Comparison of ENCODE assay signal across 12 cellular contexts in the genomic region with DNA sequence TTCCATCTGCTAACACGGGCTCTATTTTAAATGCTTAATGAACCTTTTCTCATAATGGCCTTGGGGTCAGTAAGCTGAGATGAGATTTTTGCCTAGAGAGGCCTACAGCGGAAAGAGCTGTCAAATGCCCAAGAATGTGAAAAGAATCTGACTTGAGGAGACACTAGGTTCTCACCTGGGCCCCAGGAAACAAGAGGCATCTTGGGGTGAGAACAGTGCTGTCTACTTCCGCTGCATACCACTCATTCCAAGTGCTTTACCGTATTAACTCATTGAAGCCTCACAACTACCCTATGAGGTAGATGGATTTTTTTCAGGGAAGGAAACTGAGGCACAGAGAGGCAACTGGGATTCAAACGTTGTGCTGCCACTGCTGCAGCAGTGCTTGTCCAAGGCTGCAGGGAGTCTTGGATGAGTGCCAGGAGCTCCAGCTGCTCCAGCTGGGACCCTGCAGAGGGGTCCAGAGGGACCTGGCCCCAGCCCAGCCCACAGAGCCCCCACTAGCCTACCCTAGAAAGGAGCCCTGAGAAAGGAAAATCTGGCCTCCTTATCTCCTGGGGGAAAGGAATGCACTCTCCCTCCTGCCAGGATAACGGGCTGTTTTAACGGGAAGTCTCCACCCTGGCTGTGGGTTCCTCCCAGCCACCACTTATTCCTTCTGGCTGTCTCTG.
A peak's percentile ranks its signal among the peaks of the same experiment; 100 is the strongest.
DNase-seq lines count a peak whose midpoint lies in the region; ATAC-seq, FAIRE-seq and TF ChIP-seq lines count a peak whose summit lies in the region.
"Had no signal": no experiment of that assay in that cellular context is flagged by ENCODE, and none has a peak within 500 bp of the region (broad histone marks: within the 10 kb centered on the region; RNA-seq: fewer than 3 reads in every experiment).

No MANE protein-coding gene starts in this region.

- H2AK5ac ChIP-seq in IMR-90 (ENCODE audit: low read depth, low read length) (peak overlapping the region; percentile 95; the same call in 1 of the 2 replicates), mesenchymal stem cell (ENCODE audit: low read length, severe bottlenecking) (peak overlapping the region; percentile 69)

- H3K4ac ChIP-seq in IMR-90 (ENCODE audit: low read depth, low read length) (peak overlapping the region; percentile 4), mesenchymal stem cell (ENCODE audit: low read depth in 1 of 2, low read length in 2 of 2) (peak overlapping the region; percentile 71 to 88)

- peaks cover 27% of the 10 kb centered on the region for H3K9me1 ChIP-seq in IMR-90 (ENCODE audit: insufficient read depth, low read length)

- TF ChIP-seq RAD21 in IMR-90 (IDR thresholded peaks at IDR 0.05; ENCODE audit: low read length), result no peak

- H2BK15ac ChIP-seq in IMR-90 (ENCODE audit: low read depth, low read length), result peak overlapping the region; percentile 73; the same call in 2 of the 3 replicates
- H2BK15ac ChIP-seq in mesenchymal stem cell (ENCODE audit: low read depth, poor library complexity, severe bottlenecking), result peak overlapping the region; percentile 73

- no peaks in the 10 kb centered on the region for H4K20me1 ChIP-seq in IMR-90 (ENCODE audit: insufficient read depth, low read length)

- ATAC-seq in IMR-90 (ENCODE audit: low read depth) (peak; percentile 50), left colon (no peak), GM19452 (IDR thresholded peaks at IDR 0.05; ENCODE audit: unreplicated experiment) (no peak)
- ATAC-seq in stimulated activated naive B cell treated with anti-CD40 and anti-IgM and Interleukin-4, amounts not matched to agents 10 μg/mL and 1 μg/mL and 100 μg/mL, for 72 hours (replicated peaks), result no peak

- H3K9ac ChIP-seq in IMR-90 (ENCODE audit: low read depth, low read length) (no peak overlapping the region), mesenchymal stem cell (ENCODE audit: low read length) (no peak overlapping the region)

- H4K91ac ChIP-seq in IMR-90 (ENCODE audit: insufficient read depth, low read depth, low read length), result peak overlapping the region; percentile 72
- H4K91ac ChIP-seq in mesenchymal stem cell (ENCODE audit: low read length), result peak overlapping the region; percentile 5

- H3K4me1 Mint-ChIP-seq in stimulated activated naive B cell treated with anti-CD40 and anti-IgM and Interleukin-4, amounts not matched to agents 10 μg/mL and 1 μg/mL and 100 μg/mL, for 72 hours, result peaks cover 52 to 92% of the 10 kb centered on the region in 2 donors

- TF ChIP-seq POLR2A in IMR-90 (IDR thresholded peaks at IDR 0.05; ENCODE audit: low read depth, low read length) (no peak), GM12892 (IDR thresholded peaks at IDR 0.05; ENCODE audit: low read depth, low read length) (no peak)

- H3K14ac ChIP-seq in IMR-90 (replicated peaks; ENCODE audit: low read depth, low read length) (peak overlapping the region; percentile 72), mesenchymal stem cell (ENCODE audit: low read length in 2 of 2) (no peak overlapping the region)

- FAIRE-seq in GM12892 (lab: Jason Lieb, UNC), result no peak

- peak overlapping the region; percentile 80 for H2AK9ac ChIP-seq in IMR-90 (replicated peaks; ENCODE audit: low read depth, low read length, poor library complexity)

- POLR2A ChIA-PET in IMR-90 (lab: Charles Lee; ENCODE audit: unreplicated experiment), result no interaction called here

- peak overlapping the region; percentile 80 for H2BK120ac ChIP-seq in IMR-90 (ENCODE audit: low read depth, low read length)
- H2BK120ac ChIP-seq in mesenchymal stem cell (ENCODE audit: low read depth, low read length), result peak overlapping the region; percentile 83

- no CpG with 5 or more reads among the region's 7 CpGs for WGBS in IMR-90 (ENCODE audit: extremely low coverage in 2 of 2, insufficient read length in 1 of 2), 2 experiments
- 28% methylated on average over 5 of the region's 7 CpGs for WGBS in mesenchymal stem cell

- H2BK5ac ChIP-seq in IMR-90 (ENCODE audit: low read depth, low read length, poor library complexity, severe bottlenecking) (no peak overlapping the region), mesenchymal stem cell (ENCODE audit: low read depth, low read length, poor library complexity, severe bottlenecking) (peak overlapping the region; percentile 66)

- peak overlapping the region in 1 of 2 experiments; percentile 69 for H2BK12ac ChIP-seq in mesenchymal stem cell (ENCODE audit: low read length in 2 of 2)

- peak overlapping the region; percentile 66 for H2AFZ ChIP-seq in IMR-90 (replicated peaks; ENCODE audit: low read length, poor library complexity)
- no peak overlapping the region for H2AFZ ChIP-seq in mesenchymal stem cell (ENCODE audit: low read depth, low read length)

- H3K56ac ChIP-seq in IMR-90 (ENCODE audit: extremely low read depth, insufficient read depth, low read length), result no peak overlapping the region

- in situ Hi-C loops in IMR-90 (cut with MboI; ENCODE audit: low sequenced_read_pairs) (no loop called here), astrocyte of the spinal cord (cut with HindIII; ENCODE audit: low sequenced_read_pairs) (no loop called here)

- H3K9me3 ChIP-seq in IMR-90 (ENCODE audit: control insufficient read depth, insufficient read depth, low read length) (no peaks in the 10 kb centered on the region; the same call in 1 of the 2 replicates), mesenchymal stem cell (ENCODE audit: control insufficient read depth, low read length) (no peaks in the 10 kb centered on the region)

- peak overlapping the region; percentile 58; the same call in 1 of the 2 replicates for H3K18ac ChIP-seq in IMR-90 (ENCODE audit: low read depth, low read length)
- peak overlapping the region; percentile 61 to 95 for H3K18ac ChIP-seq in mesenchymal stem cell (ENCODE audit: low read depth in 1 of 2, low read length in 2 of 2)

- DNase-seq in AG20443 (ENCODE audit: low spot score), result peak; percentile 57
- DNase-seq in IMR-90, result no peak
- DNase-seq in astrocyte of the spinal cord (ENCODE audit: low read depth, low spot score), result peak; percentile 60
- peak; percentile 38 for DNase-seq in mesenchymal stem cell
- no peak for DNase-seq in left colon
- no peak for DNase-seq in GM12892 (ENCODE audit: insufficient read length)
- DNase-seq in stimulated activated naive B cell treated with anti-CD40 and anti-IgM and Interleukin-4, amounts not matched to agents 10 μg/mL and 1 μg/mL and 100 μg/mL, for 72 hours, result no peak
- DNase-seq: activated CD4-positive, alpha-beta T cell treated with anti-CD3 and anti-CD28 coated beads for 48 hours; activated gamma-delta T cell treated with Interleukin-2 at 50 U/mL for 16 hours; dorsolateral prefrontal cortex; NCI-H2081 treated with DMSO at 0.1 percent for 48 hours had no signal

- H3K36me3 ChIP-seq in IMR-90 (ENCODE audit: control insufficient read depth, insufficient read depth, low read length) (no peaks in the 10 kb centered on the region), mesenchymal stem cell (ENCODE audit: control insufficient read depth in 1 of 2, insufficient read depth in 2 of 2, low read depth in 1 of 2, low read length in 2 of 2) (no peaks in the 10 kb centered on the region)

- H3K27me3 ChIP-seq in IMR-90 (ENCODE audit: control insufficient read depth, insufficient read depth, low read length) (no peaks in the 10 kb centered on the region), mesenchymal stem cell (ENCODE audit: control insufficient read depth in 1 of 2, insufficient read depth in 1 of 2, low read length in 2 of 2) (no peaks in the 10 kb centered on the region)
- H3K27me3 ChIP-seq: dorsolateral prefrontal cortex had no signal

- no peak overlapping the region for H3K27ac Mint-ChIP-seq in stimulated activated naive B cell treated with anti-CD40 and anti-IgM and Interleukin-4, amounts not matched to agents 10 μg/mL and 1 μg/mL and 100 μg/mL, for 72 hours

- H3K4me3 Mint-ChIP-seq in stimulated activated naive B cell treated with anti-CD40 and anti-IgM and Interleukin-4, amounts not matched to agents 10 μg/mL and 1 μg/mL and 100 μg/mL, for 72 hours, result no peak overlapping the region

- H3K79me1 ChIP-seq in IMR-90 (ENCODE audit: low read depth in 1 of 2, low read length in 2 of 2) (0 out of 4 replicates have a peak, but pooled peaks cover 0 to 2% of the 10 kb centered on the region in 2 experiments), mesenchymal stem cell (replicated peaks; ENCODE audit: low read length, poor library complexity, severe bottlenecking) (peaks cover 1% of the 10 kb centered on the region)

- H4K8ac ChIP-seq in IMR-90 (ENCODE audit: low read depth in 2 of 2, low read length in 2 of 2), result peak overlapping the region in 1 of 2 experiments; percentile 80; a peak in 2 of 4 replicates
- H4K8ac ChIP-seq in mesenchymal stem cell (ENCODE audit: low read length), result peak overlapping the region; percentile 70

- peaks cover 0 to 7% of the 10 kb centered on the region in 2 donors for H3K36me3 Mint-ChIP-seq in stimulated activated naive B cell treated with anti-CD40 and anti-IgM and Interleukin-4, amounts not matched to agents 10 μg/mL and 1 μg/mL and 100 μg/mL, for 72 hours

- peak overlapping the region; percentile 25 for H4K5ac ChIP-seq in IMR-90 (ENCODE audit: low read depth, low read length)

- CTCF ChIA-PET in IMR-90 (lab: Yijun Ruan, JAX), result interaction anchor here (1.4 kb wide), 1 partner anchor 18 kb away, joined by 4 read pairs; no protein-coding TSS in a partner anchor

- TF ChIP-seq CTCF in IMR-90 (conservative IDR thresholded peaks at IDR 0.05; ENCODE audit: low read depth, low read length), result no peak
- TF ChIP-seq CTCF in astrocyte of the spinal cord (IDR thresholded peaks at IDR 0.05; ENCODE audit: low read depth, low read length), result no peak

- H3K23ac ChIP-seq in IMR-90 (ENCODE audit: low read depth, low read length) (peak overlapping the region; percentile 52), mesenchymal stem cell (ENCODE audit: low read length in 2 of 2) (no peak overlapping the region)

- H3K4me3 ChIP-seq in IMR-90 (ENCODE audit: insufficient read depth, low read depth, low read length), result no peak overlapping the region
- H3K4me3 ChIP-seq in astrocyte of the spinal cord (ENCODE audit: low read depth, low read length), result no peak overlapping the region
- H3K4me3 ChIP-seq in mesenchymal stem cell (ENCODE audit: insufficient read depth in 1 of 2, low read depth in 1 of 2, low read length in 2 of 2), result no peak overlapping the region
- H3K4me3 ChIP-seq: dorsolateral prefrontal cortex had no signal

- H3K4me1 ChIP-seq in IMR-90 (ENCODE audit: control insufficient read depth, insufficient read depth, low read length), result peaks cover 28% of the 10 kb centered on the region
- H3K4me1 ChIP-seq in mesenchymal stem cell (ENCODE audit: control insufficient read depth, insufficient read depth, low read depth, low read length), result peaks cover 60% of the 10 kb centered on the region

- H2BK20ac ChIP-seq in IMR-90 (ENCODE audit: low read depth, low read length), result peak overlapping the region; percentile 86

- no peaks in the 10 kb centered on the region for H3K9me3 Mint-ChIP-seq in stimulated activated naive B cell treated with anti-CD40 and anti-IgM and Interleukin-4, amounts not matched to agents 10 μg/mL and 1 μg/mL and 100 μg/mL, for 72 hours

- intact Hi-C loops in IMR-90 (cut with micrococcal nuclease), result no loop called here
- intact Hi-C loops in left colon (cut with DNase I, micrococcal nuclease), result no loop called here

- BruUV-seq in IMR-90 (replicated peaks; lab: Mats Ljungman, UMichigan), result no TSS peak

- no peak overlapping the region for H3K4me2 ChIP-seq in IMR-90 (ENCODE audit: low read depth, low read length)
- H3K4me2 ChIP-seq in mesenchymal stem cell (ENCODE audit: low read length, poor library complexity, severe bottlenecking), result no peak overlapping the region

- no peak overlapping the region for H3K27ac ChIP-seq in IMR-90 (ENCODE audit: insufficient read depth, low read length)
- peak overlapping the region; percentile 84 for H3K27ac ChIP-seq in mesenchymal stem cell (ENCODE audit: low read length, poor library complexity, severe bottlenecking)

- peaks cover 8 to 16% of the 10 kb centered on the region in 2 donors for H3K27me3 Mint-ChIP-seq in stimulated activated naive B cell treated with anti-CD40 and anti-IgM and Interleukin-4, amounts not matched to agents 10 μg/mL and 1 μg/mL and 100 μg/mL, for 72 hours

- dilution Hi-C loops in IMR-90 (cut with HindIII; ENCODE audit: low sequenced_read_pairs, unreplicated experiment), result no loop called here

Comparison
In these comparisons a context has a peak if more than half of its experiments do, and no peak if none do; other contexts are left out.
1. DNase-seq: peak in AG20443 (single experiment), astrocyte of the spinal cord (single experiment) and mesenchymal stem cell (single experiment); none in IMR-90 (single experiment), left colon (0 of 2), GM12892 (single experiment) and stimulated activated naive B cell treated with anti-CD40 and anti-IgM and Interleukin-4, amounts not matched to agents 10 μg/mL and 1 μg/mL and 100 μg/mL, for 72 hours (single experiment).